13 cellular contexts compared by ENCODE assay signal in the genomic region with DNA sequence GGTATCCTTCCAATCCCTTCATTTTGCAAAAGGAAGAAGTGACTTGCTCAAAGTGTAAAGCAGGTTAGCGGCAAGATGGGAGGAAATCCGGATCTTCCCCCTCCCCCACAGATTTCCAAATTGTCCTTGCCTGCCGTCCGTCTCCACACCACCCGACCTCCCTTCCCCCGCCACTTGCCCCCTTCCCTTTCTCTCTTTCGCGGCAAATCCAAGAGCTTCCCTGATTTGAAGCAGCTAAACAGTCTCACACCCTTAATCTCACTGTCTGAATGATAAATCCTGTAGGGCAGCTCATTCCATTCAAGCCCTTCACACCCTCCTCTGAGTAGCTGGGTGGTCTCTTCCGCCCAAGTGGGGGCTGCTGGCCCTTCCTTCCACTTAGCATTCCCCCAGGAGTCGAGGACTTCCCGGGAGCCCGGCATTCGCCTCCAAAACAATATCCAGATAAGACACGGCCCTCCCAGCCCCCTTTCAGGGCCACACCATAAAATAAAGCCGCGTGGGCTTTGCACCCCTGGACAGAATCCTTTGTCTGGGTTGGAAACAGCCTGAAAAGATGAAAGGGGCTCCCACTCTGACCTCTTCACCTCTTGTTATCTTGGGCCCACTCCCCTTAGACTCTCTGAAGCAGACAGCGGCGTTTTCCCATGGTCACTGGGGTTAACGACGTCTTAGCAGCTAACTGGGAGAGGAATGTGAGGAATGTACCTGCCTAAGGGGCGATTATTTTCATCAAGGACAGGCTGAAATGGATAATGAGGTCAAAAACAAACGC. TPM values are rescaled to one million over a fixed set of nuclear protein-coding genes. Genes with fewer than 3 reads are reported as not detected.
A peak's percentile ranks its signal among the peaks of the same experiment; 100 is the strongest.
DNase-seq lines count a peak whose midpoint lies in the region; ATAC-seq and TF ChIP-seq lines count a peak whose summit lies in the region.
"Had no signal": no experiment of that assay in that cellular context is flagged by ENCODE, and none has a peak within 500 bp of the region (broad histone marks: within the 10 kb centered on the region; RNA-seq: fewer than 3 reads in every experiment).

No MANE protein-coding gene starts in this region.

- DNase-seq in WTC11 (ENCODE audit: low spot score) (peak; percentile 80), progenitor cell of endocrine pancreas (ENCODE audit: low spot score, unreplicated experiment) (peak; percentile 46), coronary artery (ENCODE audit: low spot score) (no peak), uterus (no peak)
- DNase-seq: activated effector memory CD4-positive, alpha-beta T cell treated with anti-CD3 and anti-CD28 coated beads, Interleukin-2, amount 50 U/mL, for 16 hours; heart right ventricle; NCI-H2081 treated with DMSO at 0.1 percent for 48 hours; Peyer's patch had no signal

- H3K4me3 ChIP-seq in HEK293 (ENCODE audit: low read depth, low read length) (peak overlapping the region; percentile 3; the same call in 1 of the 2 replicates), iPS-18a (ENCODE audit: low read length) (peak overlapping the region; percentile 52), coronary artery (no peak overlapping the region), uterus (peak overlapping the region in 1 of 2 donors; percentile 8)
- H3K4me3 ChIP-seq: heart right ventricle, Peyer's patch had no signal

- TF ChIP-seq CTCF in HEK293 (tag by site-specific recombination; IDR thresholded peaks at IDR 0.05) (no peak), WTC11 (IDR thresholded peaks at IDR 0.05) (no peak), progenitor cell of endocrine pancreas (IDR thresholded peaks at IDR 0.05; ENCODE audit: unreplicated experiment) (no peak), coronary artery (IDR thresholded peaks at IDR 0.05) (no peak), uterus (IDR thresholded peaks at IDR 0.05) (no peak)

- H3K27me3 Mint-ChIP-seq in WTC11 (ENCODE audit: low read depth) (no peaks in the 10 kb centered on the region), progenitor cell of endocrine pancreas (no peaks in the 10 kb centered on the region)

- peak overlapping the region; percentile 71 for H3K9ac ChIP-seq in iPS-18a (ENCODE audit: low read length)

- POLR2A ChIA-PET in HEK293 (lab: Yijun Ruan, JAX): interaction anchor here (0.5 to 2.0 kb wide), 14 partner anchors 11 to 1142 kb away, joined by 3 to 16 read pairs (median 4); a partner anchor contains a TSS
- POLR2A ChIA-PET in WTC11 (lab: Charles Lee): interaction anchor here (0.6 to 3.3 kb wide), 18 partner anchors 9 to 217 kb away, joined by 3 to 53 read pairs (median 6); a partner anchor contains a TSS

- peak overlapping the region; percentile 10; the same call in 1 of the 2 replicates for H3K27ac ChIP-seq in HEK293 (ENCODE audit: extremely low read depth, low read depth, low read length)
- peak overlapping the region; percentile 87 for H3K27ac ChIP-seq in iPS-18a (ENCODE audit: low read length)
- no peak overlapping the region for H3K27ac ChIP-seq in coronary artery
- H3K27ac ChIP-seq in uterus: peak overlapping the region in 1 of 2 donors; percentile 5
- H3K27ac ChIP-seq: Peyer's patch, VCaP had no signal

- H3K4me3 Mint-ChIP-seq in WTC11: peak overlapping the region; percentile 73
- peak overlapping the region; percentile 53 for H3K4me3 Mint-ChIP-seq in progenitor cell of endocrine pancreas (ENCODE audit: low read depth)

- no peak for TF ChIP-seq POLR2A in uterus (IDR thresholded peaks at IDR 0.05)

- H3K4me1 ChIP-seq in HEK293 (ENCODE audit: control insufficient read depth, insufficient read depth, low read length) (peaks cover 14% of the 10 kb centered on the region), iPS-18a (ENCODE audit: control insufficient read depth, low read depth, low read length) (peaks cover 37% of the 10 kb centered on the region), uterus (peaks cover 0 to 4% of the 10 kb centered on the region in 2 donors)

- H3K9me3 ChIP-seq in HEK293 (ENCODE audit: control insufficient read depth, insufficient read depth, low read depth, low read length) (no peaks in the 10 kb centered on the region), iPS-18a (ENCODE audit: control insufficient read depth, low read depth, low read length) (no peaks in the 10 kb centered on the region), uterus (no peaks in the 10 kb centered on the region)
- H3K9me3 ChIP-seq: heart right ventricle, Peyer's patch had no signal

- H3K27ac Mint-ChIP-seq in WTC11 (peak overlapping the region; percentile 100), progenitor cell of endocrine pancreas (peak overlapping the region; percentile 98)

- H3K36me3 ChIP-seq in HEK293 (ENCODE audit: control insufficient read depth in 2 of 2, insufficient read depth in 1 of 2, low read length in 2 of 2) (no peaks in the 10 kb centered on the region), iPS-18a (ENCODE audit: control insufficient read depth, low read depth, low read length) (peaks cover 2% of the 10 kb centered on the region), uterus (no peaks in the 10 kb centered on the region)
- H3K36me3 ChIP-seq: heart right ventricle, Peyer's patch had no signal

- H3K4me1 Mint-ChIP-seq in WTC11 (peaks cover 85% of the 10 kb centered on the region), progenitor cell of endocrine pancreas (ENCODE audit: low read depth) (peaks cover 39% of the 10 kb centered on the region)

- intact Hi-C loops in uterus (cut with DNase I; ENCODE audit: low total_unique reads): no loop called here

- H3K27me3 ChIP-seq in iPS-18a (ENCODE audit: control insufficient read depth, insufficient read depth, low read length) (no peaks in the 10 kb centered on the region), uterus (no peaks in the 10 kb centered on the region)
- H3K27me3 ChIP-seq: heart right ventricle, Peyer's patch had no signal

- CTCF ChIA-PET in HEK293 (lab: Yijun Ruan, JAX): interaction anchor here (0.6 to 2.4 kb wide), 9 partner anchors 10 to 105 kb away, joined by 3 to 12 read pairs (median 4); no protein-coding TSS in a partner anchor
- CTCF ChIA-PET in WTC11 (lab: Charles Lee): interaction anchor here (0.6 to 3.8 kb wide), 13 partner anchors 11 to 275 kb away, joined by 3 to 29 read pairs (median 6); a partner anchor contains a TSS

- H3K9me3 Mint-ChIP-seq in WTC11 (no peaks in the 10 kb centered on the region), progenitor cell of endocrine pancreas (ENCODE audit: low read depth) (no peaks in the 10 kb centered on the region)

- ATAC-seq in WTC11 (peak; percentile 77), HG03469 (IDR thresholded peaks at IDR 0.05; ENCODE audit: unreplicated experiment) (no peak), GM21737 (IDR thresholded peaks at IDR 0.05; ENCODE audit: unreplicated experiment) (no peak)
- ATAC-seq: heart right ventricle had no signal

- H3K36me3 Mint-ChIP-seq in WTC11: peaks cover 19% of the 10 kb centered on the region
- H3K36me3 Mint-ChIP-seq in progenitor cell of endocrine pancreas (ENCODE audit: insufficient read depth): no peaks in the 10 kb centered on the region

TF ChIP-seq in HEK293, 187 proteins besides CTCF, POLR2A, EP300 and RAD21 (continues in another document):
- TF ChIP-seq EGR2 (tag by site-specific recombination; IDR thresholded peaks at IDR 0.05; ENCODE audit: low read depth) (peak; percentile 40; the same call in 1 of the 2 replicates), ZFHX2 (tag by site-specific recombination; conservative IDR thresholded peaks at IDR 0.05) (peak; percentile 62), GLIS1 (tag by site-specific recombination; IDR thresholded peaks at IDR 0.05) (peak; percentile 79), ZIC2 (tag by site-specific recombination; IDR thresholded peaks at IDR 0.05) (peak; percentile 44; the same call in 1 of the 2 replicates), ZNF214 (tag by site-specific recombination; IDR thresholded peaks at IDR 0.05; ENCODE audit: borderline replicate concordance) (no peak), TCF7L2 (IDR thresholded peaks at IDR 0.05; ENCODE audit: borderline replicate concordance, low read depth, low read length) (peak; percentile 27; the same call in 1 of the 2 replicates), PRDM1 (tag by site-specific recombination; IDR thresholded peaks at IDR 0.05) (0 out of 2 replicates have a peak, but pooled peaks have one; percentile 42), ZNF19 (tag by site-specific recombination; IDR thresholded peaks at IDR 0.05; ENCODE audit: low read depth) (no peak), ZNF341 (tag by site-specific recombination; IDR thresholded peaks at IDR 0.05; ENCODE audit: low read depth) (peak; percentile 91), ZFP69B (tag by site-specific recombination; IDR thresholded peaks at IDR 0.05) (no peak), ZNF366 (tag by site-specific recombination; conservative IDR thresholded peaks at IDR 0.05) (peak; percentile 40)

TF ChIP-seq in WTC11, 78 proteins besides CTCF, POLR2A, EP300 and RAD21:
- TF ChIP-seq TEAD4 (CRISPR knock-in tag; IDR thresholded peaks at IDR 0.05) (peak; percentile 85), TEAD1 (CRISPR knock-in tag; IDR thresholded peaks at IDR 0.05) (peak; percentile 99), NFATC4 (CRISPR knock-in tag; IDR thresholded peaks at IDR 0.05) (no peak)
- TF ChIP-seq, protein P1, sequence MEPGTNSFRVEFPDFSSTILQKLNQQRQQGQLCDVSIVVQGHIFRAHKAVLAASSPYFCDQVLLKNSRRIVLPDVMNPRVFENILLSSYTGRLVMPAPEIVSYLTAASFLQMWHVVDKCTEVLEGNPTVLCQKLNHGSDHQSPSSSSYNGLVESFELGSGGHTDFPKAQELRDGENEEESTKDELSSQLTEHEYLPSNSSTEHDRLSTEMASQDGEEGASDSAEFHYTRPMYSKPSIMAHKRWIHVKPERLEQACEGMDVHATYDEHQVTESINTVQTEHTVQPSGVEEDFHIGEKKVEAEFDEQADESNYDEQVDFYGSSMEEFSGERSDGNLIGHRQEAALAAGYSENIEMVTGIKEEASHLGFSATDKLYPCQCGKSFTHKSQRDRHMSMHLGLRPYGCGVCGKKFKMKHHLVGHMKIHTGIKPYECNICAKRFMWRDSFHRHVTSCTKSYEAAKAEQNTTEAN (CRISPR knock-in tag; IDR thresholded peaks at IDR 0.05): 0 out of 2 replicates have a peak, but pooled peaks have one; percentile 49
- TF ChIP-seq, protein P2, sequence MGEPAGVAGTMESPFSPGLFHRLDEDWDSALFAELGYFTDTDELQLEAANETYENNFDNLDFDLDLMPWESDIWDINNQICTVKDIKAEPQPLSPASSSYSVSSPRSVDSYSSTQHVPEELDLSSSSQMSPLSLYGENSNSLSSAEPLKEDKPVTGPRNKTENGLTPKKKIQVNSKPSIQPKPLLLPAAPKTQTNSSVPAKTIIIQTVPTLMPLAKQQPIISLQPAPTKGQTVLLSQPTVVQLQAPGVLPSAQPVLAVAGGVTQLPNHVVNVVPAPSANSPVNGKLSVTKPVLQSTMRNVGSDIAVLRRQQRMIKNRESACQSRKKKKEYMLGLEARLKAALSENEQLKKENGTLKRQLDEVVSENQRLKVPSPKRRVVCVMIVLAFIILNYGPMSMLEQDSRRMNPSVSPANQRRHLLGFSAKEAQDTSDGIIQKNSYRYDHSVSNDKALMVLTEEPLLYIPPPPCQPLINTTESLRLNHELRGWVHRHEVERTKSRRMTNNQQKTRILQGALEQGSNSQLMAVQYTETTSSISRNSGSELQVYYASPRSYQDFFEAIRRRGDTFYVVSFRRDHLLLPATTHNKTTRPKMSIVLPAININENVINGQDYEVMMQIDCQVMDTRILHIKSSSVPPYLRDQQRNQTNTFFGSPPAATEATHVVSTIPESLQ (CRISPR knock-in tag; IDR thresholded peaks at IDR 0.05): no peak

RNA-seq across cellular contexts. Expression of a gene that starts 44.0 kb away (rescaled TPM):
- total RNA-seq in WTC11 (2021): 64.7 to 81.2 TPM (median 78.1 TPM) in 3 replicates
- total RNA-seq in progenitor cell of endocrine pancreas: 19.5 and 19.7 TPM in 2 replicates
- total RNA-seq in uterus: 10 to 100 TPM in 3 of 4 donors, 1 to 10 TPM in 1; 2.0 to 44.5 (median 28.8) TPM

Comparison
In these comparisons a context has a peak if more than half of its experiments do, and no peak if none do; other contexts are left out.
1. H3K27ac ChIP-seq: peak in HEK293 (single experiment) and iPS-18a (single experiment); none in coronary artery (0 of 2).
2. DNase-seq: peak in WTC11 (single experiment) and progenitor cell of endocrine pancreas (single experiment); none in coronary artery (single experiment) and uterus (0 of 2).